8 cellular contexts compared by ENCODE assay signal in the genomic region with DNA sequence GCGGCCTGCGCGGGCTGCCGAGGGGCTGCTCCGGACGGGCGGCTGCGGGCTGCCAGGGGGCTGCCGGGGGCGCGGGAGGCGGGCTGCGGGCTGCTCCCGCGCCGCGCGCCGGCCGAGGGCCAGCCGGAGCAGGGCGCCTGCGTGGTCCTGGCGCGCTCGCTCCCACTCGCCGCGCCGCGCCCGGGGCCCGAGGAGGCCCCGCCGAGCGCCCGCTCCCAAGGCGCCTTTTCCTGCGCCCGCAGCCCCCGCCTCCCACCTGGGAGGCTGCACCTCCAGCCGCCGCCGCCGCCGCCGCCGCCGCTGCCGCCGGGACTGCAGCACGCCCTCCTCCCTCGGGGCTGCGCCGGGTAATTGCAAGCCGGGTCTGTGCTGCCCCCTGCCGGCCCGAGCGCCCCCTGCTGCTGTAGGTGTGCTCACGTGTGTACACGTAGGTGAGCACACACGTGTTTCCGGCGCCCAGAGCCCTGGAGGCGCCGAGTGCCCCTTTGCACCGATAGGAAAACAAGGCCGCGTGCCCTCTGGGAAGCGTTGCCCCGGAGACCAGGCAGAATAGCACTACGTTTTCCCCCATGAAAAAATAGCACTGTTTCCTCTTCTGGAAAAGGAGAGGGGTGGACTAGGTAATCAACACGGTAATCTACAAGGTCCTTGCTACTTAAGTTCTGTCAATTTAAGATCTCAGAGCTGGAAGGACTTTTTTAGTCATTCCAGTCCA. TPM values are rescaled to one million over a fixed set of nuclear protein-coding genes. Genes with fewer than 3 reads are reported as not detected.
A peak's percentile ranks its signal among the peaks of the same experiment; 100 is the strongest.
DNase-seq lines count a peak whose midpoint lies in the region; ATAC-seq and TF ChIP-seq lines count a peak whose summit lies in the region.

Gene EPB41L4B, minus strand, starts transcription at position 326 of the 715 bp plus-strand sequence. CDS start 613 bp downstream, outside the sequence.

- no peak within 1 kb of the TSS for H3K9ac ChIP-seq in fibroblast of lung (ENCODE audit: insufficient read depth, low read length)

- H3K4me3 ChIP-seq in PC-9: peak within 1 kb of the TSS; percentile 60
- peak within 1 kb of the TSS in 3 of 4 experiments; percentile 9 to 35 (median 20) for H3K4me3 ChIP-seq in fibroblast of lung (replicated peaks in 1 of 4; ENCODE audit: control extremely low read depth in 1 of 4, insufficient read depth in 1 of 4, low read depth in 3 of 4, low read length in 4 of 4)

- H3K9me3 Mint-ChIP-seq in IgD-negative memory B cell: peaks cover 0 to 4% (median 2%) of the 10 kb centered on the region in 3 donors
- H3K9me3 Mint-ChIP-seq in naive thymus-derived CD8-positive, alpha-beta T cell: peaks cover 0 to 3% (median 0%) of the 10 kb centered on the region in 9 donors
- H3K9me3 Mint-ChIP-seq in stimulated activated memory B cell treated with anti-CD40 and anti-IgM and Interleukin-4, amounts not matched to agents 10 μg/mL and 1 μg/mL and 100 μg/mL, for 72 hours: peaks cover 4% of the 10 kb centered on the region

- H3K4me3 Mint-ChIP-seq in IgD-negative memory B cell: peak within 1 kb of the TSS; percentile 68 to 93 (median 82)
- peak within 1 kb of the TSS; percentile 70 to 92 (median 85) for H3K4me3 Mint-ChIP-seq in naive thymus-derived CD8-positive, alpha-beta T cell
- H3K4me3 Mint-ChIP-seq in stimulated activated memory B cell treated with anti-CD40 and anti-IgM and Interleukin-4, amounts not matched to agents 10 μg/mL and 1 μg/mL and 100 μg/mL, for 72 hours: peak within 1 kb of the TSS; percentile 83

- ATAC-seq in GM21576 (IDR thresholded peaks at IDR 0.05; ENCODE audit: unreplicated experiment): peak; percentile 98
- peak; percentile 98 to 99 for ATAC-seq in naive thymus-derived CD8-positive, alpha-beta T cell
- peak; percentile 95 for ATAC-seq in stimulated activated memory B cell treated with anti-CD40 and anti-IgM and Interleukin-4, amounts not matched to agents 10 μg/mL and 1 μg/mL and 100 μg/mL, for 72 hours

- TF ChIP-seq CTCF in PC-9 (conservative IDR thresholded peaks at IDR 0.05): peak; percentile 91
- peak; percentile 64 to 72 for TF ChIP-seq CTCF in fibroblast of lung (conservative IDR thresholded peaks at IDR 0.05 in 1 of 2, IDR thresholded peaks at IDR 0.05 in 1 of 2; ENCODE audit: low read depth in 1 of 2, low read length in 2 of 2)

- CTCF ChIA-PET in PC-9 (lab: Charles Lee): interaction anchor here (0.6 kb wide), 1 partner anchor 370 kb away, joined by 3 read pairs; no protein-coding TSS in a partner anchor

- no peaks in the 10 kb centered on the region for H3K9me2 ChIP-seq in PC-9 (ENCODE audit: insufficient read depth)

- H3K4me2 ChIP-seq in PC-9: peak within 1 kb of the TSS; percentile 87
- H3K4me2 ChIP-seq in fibroblast of lung (ENCODE audit: extremely low read depth, insufficient read depth, low read length): peak within 1 kb of the TSS; percentile 8

- H3K27me3 Mint-ChIP-seq in IgD-negative memory B cell: peaks cover 44% of the 10 kb centered on the region
- H3K27me3 Mint-ChIP-seq in naive thymus-derived CD8-positive, alpha-beta T cell: peaks cover 54 to 78% (median 60%) of the 10 kb centered on the region in 5 donors
- peaks cover 80% of the 10 kb centered on the region for H3K27me3 Mint-ChIP-seq in stimulated activated memory B cell treated with anti-CD40 and anti-IgM and Interleukin-4, amounts not matched to agents 10 μg/mL and 1 μg/mL and 100 μg/mL, for 72 hours

- H4K20me1 ChIP-seq in PC-9 (ENCODE audit: insufficient read depth) (peaks cover under 1% of the 10 kb centered on the region; the same call in 1 of the 2 replicates), fibroblast of lung (ENCODE audit: control insufficient read depth, extremely low read depth, insufficient read depth, low read length) (no peaks in the 10 kb centered on the region)

- H3K27ac ChIP-seq in PC-9 (peak within 1 kb of the TSS; percentile 44), fibroblast of lung (ENCODE audit: insufficient read depth, low read length) (no peak within 1 kb of the TSS)

- H3K9me3 ChIP-seq in PC-9 (ENCODE audit: insufficient read depth, low read depth) (no peaks in the 10 kb centered on the region), fibroblast of lung (ENCODE audit: control insufficient read depth, insufficient read depth, low read depth, low read length) (no peaks in the 10 kb centered on the region)

- H3F3A ChIP-seq in PC-9 (ENCODE audit: insufficient read depth, low read depth): peaks cover 21% of the 10 kb centered on the region

- peaks cover 39% of the 10 kb centered on the region for H3K4me1 ChIP-seq in PC-9 (replicated peaks; ENCODE audit: insufficient read depth)
- H3K4me1 ChIP-seq in fibroblast of lung (ENCODE audit: control insufficient read depth, extremely low read depth, insufficient read depth, low read length): no peaks in the 10 kb centered on the region

- H3K36me3 ChIP-seq in PC-9 (ENCODE audit: low read depth) (no peaks in the 10 kb centered on the region), fibroblast of lung (ENCODE audit: control insufficient read depth, insufficient read depth, low read length) (no peaks in the 10 kb centered on the region)

- POLR2A ChIA-PET in PC-9 (lab: Charles Lee; ENCODE audit: unreplicated experiment): interaction anchor here (0.6 kb wide), 1 partner anchor 25 kb away, joined by 3 read pairs; no protein-coding TSS in a partner anchor
- POLR2A ChIA-PET in naive thymus-derived CD8-positive, alpha-beta T cell (lab: Charles Lee): no interaction called here

- BruUV-seq in PC-9 (replicated peaks; lab: Mats Ljungman, UMichigan): no TSS peak

- intact Hi-C loops in PC-9 (cut with micrococcal nuclease; ENCODE audit: unreplicated experiment): loop anchor here (1.0 to 10.0 kb wide), 3 partner anchors 24 to 286 kb away; no protein-coding TSS in a partner anchor

- H3K79me2 ChIP-seq in PC-9 (ENCODE audit: low read depth) (peaks cover 33% of the 10 kb centered on the region), fibroblast of lung (ENCODE audit: control insufficient read depth, insufficient read depth, low read length) (no peaks in the 10 kb centered on the region)

- no peaks in the 10 kb centered on the region for H3K36me3 Mint-ChIP-seq in IgD-negative memory B cell
- H3K36me3 Mint-ChIP-seq in naive thymus-derived CD8-positive, alpha-beta T cell: peaks cover 0 to 2% (median 0%) of the 10 kb centered on the region in 3 donors
- no peaks in the 10 kb centered on the region for H3K36me3 Mint-ChIP-seq in stimulated activated memory B cell treated with anti-CD40 and anti-IgM and Interleukin-4, amounts not matched to agents 10 μg/mL and 1 μg/mL and 100 μg/mL, for 72 hours

- peaks cover 0 to 9% (median 4%) of the 10 kb centered on the region in 3 donors for H3K4me1 Mint-ChIP-seq in IgD-negative memory B cell
- H3K4me1 Mint-ChIP-seq in naive thymus-derived CD8-positive, alpha-beta T cell: peaks cover 5 to 14% (median 12%) of the 10 kb centered on the region in 4 donors
- H3K4me1 Mint-ChIP-seq in stimulated activated memory B cell treated with anti-CD40 and anti-IgM and Interleukin-4, amounts not matched to agents 10 μg/mL and 1 μg/mL and 100 μg/mL, for 72 hours: peaks cover 19% of the 10 kb centered on the region

- H3K27me3 ChIP-seq in PC-9 (ENCODE audit: insufficient read depth, low read depth): no peaks in the 10 kb centered on the region
- peaks cover 24% of the 10 kb centered on the region for H3K27me3 ChIP-seq in fibroblast of lung (ENCODE audit: control insufficient read depth, insufficient read depth, low read length)

- H3K27ac Mint-ChIP-seq in IgD-negative memory B cell: peak within 1 kb of the TSS in 2 of 3 donors; percentile 5 to 91
- H3K27ac Mint-ChIP-seq in naive thymus-derived CD8-positive, alpha-beta T cell: peak within 1 kb of the TSS in 2 of 10 donors; percentile 53 to 62
- peak within 1 kb of the TSS; percentile 33 for H3K27ac Mint-ChIP-seq in stimulated activated memory B cell treated with anti-CD40 and anti-IgM and Interleukin-4, amounts not matched to agents 10 μg/mL and 1 μg/mL and 100 μg/mL, for 72 hours

- DNase-seq in DMS114 treated with DMSO at 0.1 percent for 48 hours (lab: John Stamatoyannopoulos, UW; ENCODE audit: unreplicated experiment) (peak; percentile 15), PC-9 (peak; percentile 81 to 95), activated T-helper 1 cell treated with Interleukin-2 at 50 U/mL for 16 hours (ENCODE audit: low read depth) (peak; percentile 71), fibroblast of lung (ENCODE audit: low read depth in 2 of 2) (peak; percentile 71 to 75)
- peak; percentile 50 to 93 (median 80) for DNase-seq in naive thymus-derived CD8-positive, alpha-beta T cell

- H2AFZ ChIP-seq in PC-9 (peak within 1 kb of the TSS; percentile 80), fibroblast of lung (ENCODE audit: low read length) (no peak within 1 kb of the TSS)

RNA-seq across cellular contexts. Expression of gene EPB41L4B, which starts in this region (rescaled TPM):
- polyA plus RNA-seq in IgD-negative memory B cell (not detected), fibroblast of lung (0.56 and 1.7 TPM in 2 replicates)
- total RNA-seq in PC-9 (2021) (4.2 and 5.0 TPM in 2 replicates), fibroblast of lung (1.5 and 2.8 TPM in 2 replicates)
- polyA plus RNA-seq in fibroblast of lung (2012): 0.20 and 0.93 TPM in 2 replicates
- 0.19 and 0.51 TPM in 2 replicates for polyA minus RNA-seq in fibroblast of lung (ENCODE audit: low replicate concordance)
- not detected for total RNA-seq in naive thymus-derived CD8-positive, alpha-beta T cell
- not detected for polyA plus RNA-seq in naive thymus-derived CD8-positive, alpha-beta T cell

Comparison
In these comparisons a context has a peak if more than half of its experiments do, and no peak if none do; other contexts are left out.
1. Peak in DNase-seq and ATAC-seq in naive thymus-derived CD8-positive, alpha-beta T cell; RNA of the gene not detected or under 1 TPM.
2. DNase-seq: peak in every context shown above with its lines; median percentile 88 in PC-9; 80 in naive thymus-derived CD8-positive, alpha-beta T cell; 73 in fibroblast of lung; 71 in activated T-helper 1 cell treated with Interleukin-2 at 50 U/mL for 16 hours; 15 in DMS114 treated with DMSO at 0.1 percent for 48 hours.